Comparison of ENCODE assay signal across 1 cellular context in genomic region chr1:44334968-44335367, GRCh38.
TF ChIP-seq lines count a peak whose summit lies in the region.

No MANE protein-coding gene starts in this region.

TF ChIP-seq in HEK293, 187 proteins besides CTCF, POLR2A, EP300 and RAD21 (continued from another document):
- TF ChIP-seq ZNF280C (tag by site-specific recombination; IDR thresholded peaks at IDR 0.05) = no peak
TF ChIP-seq in HEK293: peak in this region for 1.
